ENCODE assay signal across 8 cellular contexts in the genomic region with DNA sequence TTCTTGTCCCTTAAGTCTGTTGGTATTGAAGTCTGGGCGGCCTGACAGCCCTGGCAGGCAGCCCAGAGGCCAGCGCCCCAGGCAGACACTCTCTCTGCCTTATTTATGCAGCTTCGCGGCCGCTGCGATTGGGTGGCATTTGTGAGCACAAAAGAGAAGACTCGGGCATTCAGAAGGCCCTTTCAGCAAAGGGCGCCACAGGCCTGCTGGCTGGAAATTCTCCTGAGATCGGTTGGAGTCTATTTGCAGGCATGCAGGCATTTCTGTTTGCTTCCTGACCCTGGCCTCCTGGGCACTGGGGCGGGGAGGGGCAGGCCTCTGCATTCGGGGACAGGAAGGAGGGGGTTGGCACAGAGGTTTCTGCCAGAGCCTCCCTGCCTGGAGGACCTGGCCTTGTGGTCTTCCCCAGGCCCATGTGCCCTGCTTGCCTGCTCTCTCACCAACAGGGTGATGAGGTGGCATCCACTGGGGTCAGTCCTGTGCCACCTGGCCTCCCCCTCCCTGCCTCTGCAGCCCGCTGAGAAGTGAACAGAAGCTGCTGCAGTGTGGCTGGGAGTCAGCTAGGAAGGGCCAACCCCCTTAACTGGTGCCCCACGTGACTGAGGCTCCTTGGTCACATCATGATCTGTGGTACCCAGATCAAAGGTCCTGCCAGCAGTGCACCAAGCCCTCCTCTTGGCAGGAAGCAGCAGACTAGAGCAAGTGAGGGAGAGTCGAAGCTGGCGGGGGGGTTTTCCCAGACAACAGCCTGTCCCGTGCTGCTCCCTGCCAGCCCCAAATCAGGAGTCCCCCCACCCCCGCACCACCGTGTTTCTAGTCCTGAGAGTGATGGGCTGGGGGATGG. TPM values are rescaled to one million over a fixed set of nuclear protein-coding genes. Genes with fewer than 3 reads are reported as not detected.
DNase-seq lines count a peak whose midpoint lies in the region; ATAC-seq and TF ChIP-seq lines count a peak whose summit lies in the region.

No MANE protein-coding gene starts in this region.

- peaks cover 16% of the 10 kb centered on the region for H3K4me1 ChIP-seq in prostate gland (replicated peaks)

- ATAC-seq in HG02642 (IDR thresholded peaks at IDR 0.05; ENCODE audit: poor library complexity, unreplicated experiment) (peak; percentile 59), HG02973 (IDR thresholded peaks at IDR 0.05; ENCODE audit: unreplicated experiment) (no peak)

- no peak overlapping the region for H3K4me3 ChIP-seq in prostate gland
- no peak overlapping the region for H3K4me3 ChIP-seq in MG63

- peak overlapping the region; percentile 59 to 66 for H3K27ac ChIP-seq in prostate gland

- WGBS in prostate gland, result 16% methylated on average over 18 of the region's 18 CpGs

- DNase-seq in G401 (ENCODE audit: low spot score), result peak; percentile 83
- DNase-seq in NCI-H2227 treated with DMSO at 0.1 percent for 48 hours (lab: John Stamatoyannopoulos, UW), result peak; percentile 50
- peak; percentile 81 to 84 for DNase-seq in activated CD4-positive, alpha-beta T cell treated with anti-CD3 and anti-CD28 coated beads, Interleukin-2, amount 50 U/mL, for 4 hours
- DNase-seq in effector CD4-positive, alpha-beta T cell, result peak; percentile 93
- peak; percentile 79 for DNase-seq in prostate gland (ENCODE audit: low spot score)
- no peak for DNase-seq in MG63

- H3K9me3 ChIP-seq in prostate gland (no peaks in the 10 kb centered on the region), MG63 (no peaks in the 10 kb centered on the region)

- in situ Hi-C loops in G401 (cut with HindIII; ENCODE audit: low sequenced_read_pairs), result no loop called here

- no peaks in the 10 kb centered on the region for H3K36me3 ChIP-seq in prostate gland
- no peaks in the 10 kb centered on the region for H3K36me3 ChIP-seq in MG63

- TF ChIP-seq POLR2A in prostate gland (IDR thresholded peaks at IDR 0.05), result no peak

- H3K27me3 ChIP-seq in prostate gland (replicated peaks; ENCODE audit: insufficient read depth) (no peaks in the 10 kb centered on the region), MG63 (no peaks in the 10 kb centered on the region)

- no peak for TF ChIP-seq CTCF in prostate gland (IDR thresholded peaks at IDR 0.05)

- intact Hi-C loops in prostate gland (cut with DNase I), result no loop called here

RNA-seq across cellular contexts. Expression of gene CCDC167, which starts 16.6 kb away (rescaled TPM):
- total RNA-seq in G401 (2014; rRNA removed; shearing (Covaris generic)), result 52.4 and 75.3 TPM in 2 replicates
- total RNA-seq in prostate gland, result 10 to 100 TPM; 46.9 to 54.6 TPM
- total RNA-seq in MG63 (2014; rRNA removed; shearing (Covaris generic); ENCODE audit: low replicate concordance), result 30.6 and 71.3 TPM in 2 replicates
